38 cellular contexts compared by ENCODE assay signal in genomic region chr9:135716045-135716444, GRCh38. TPM values are rescaled to one million over a fixed set of nuclear protein-coding genes. Genes with fewer than 3 reads are reported as not detected.
"Had no signal": no experiment of that assay in that cellular context is flagged by ENCODE, and none has a peak within 500 bp of the region (broad histone marks: within the 10 kb centered on the region; RNA-seq: fewer than 3 reads in every experiment).

No MANE protein-coding gene starts in this region.

- H3K4me3 ChIP-seq: adrenal gland, Peyer's patch, SJSA1 had no signal

- H3K36me3 ChIP-seq: adrenal gland, Peyer's patch, SJSA1 had no signal

- H3K27me3 ChIP-seq: Peyer's patch had no signal

- ATAC-seq: activated naive CD4-positive, alpha-beta T cell treated with anti-CD3 and anti-CD28 coated beads, Interleukin-2, amount 50 U/mL, for 72 hours; activated T-cell treated with anti-CD3 and anti-CD28 coated beads, Interleukin-2, amount 50 U/mL, for 4 hours had no signal

- H3K9me3 ChIP-seq: adrenal gland, Peyer's patch, SJSA1 had no signal

- FAIRE-seq: bronchial epithelial cell, colon had no signal

- H3K27ac ChIP-seq: adrenal gland, Peyer's patch, SJSA1, VCaP had no signal

- DNase-seq: activated B cell treated with CpG ODN at 0.5 μM for 24 hours; activated CD4-positive, alpha-beta memory T cell treated with anti-CD3 and anti-CD28 coated beads for 36 hours; activated CD4-positive, alpha-beta T cell treated with anti-CD3 and anti-CD28 coated beads for 4 hours; activated CD4-positive, alpha-beta T cell treated with anti-CD3 and anti-CD28 coated beads, Interleukin-2, amount 50 U/mL, for 1 hour; activated CD4-positive, CD25-positive, alpha-beta regulatory T cell treated with anti-CD3 and anti-CD28 coated beads, Interleukin-2, amount 50 U/mL, for 72 hours; activated CD8-positive, alpha-beta memory T cell treated with anti-CD3 and anti-CD28 coated beads, Interleukin-2, amount 50 U/mL, for 4 hours; activated gamma-delta T cell treated with Interleukin-2 at 50 U/mL for 16 hours; activated naive CD4-positive, alpha-beta T cell treated with anti-CD3 and anti-CD28 coated beads for 36 hours; activated T-cell treated with anti-CD3 and anti-CD28 coated beads for 4 hours; activated T-cell treated with anti-CD3 and anti-CD28 coated beads, Interleukin-2, amount 50 U/mL, for 4 hours; adrenal gland; caudate nucleus; cerebellar nuclear complex; Karpas-422; NCI-H1105; NCI-H1417 treated with DMSO at 0.1 percent for 48 hours; NCI-H187 treated with DMSO at 0.1 percent for 48 hours; NCI-H2081; NCI-H2171 treated with DMSO at 0.1 percent for 48 hours; NCI-H2227 treated with DMSO at 0.1 percent for 48 hours; NCI-H446; NCI-H524; NCI-H69; NCI-H82; Peyer's patch; RPMI8226; SHP77 treated with DMSO at 0.1 percent for 48 hours; SW 1271; T-helper 1 cell; T-helper 2 cell; T-helper 9 cell had no signal

- H3K4me1 ChIP-seq: adrenal gland, Peyer's patch, SJSA1 had no signal

RNA-seq across cellular contexts. Expression of gene KCNT1, which starts 14.1 kb away (rescaled TPM):
- total RNA-seq: activated B cell treated with CpG ODN at 0.5 μM for 24 hours; activated CD4-positive, alpha-beta memory T cell treated with anti-CD3 and anti-CD28 coated beads for 36 hours; activated naive CD4-positive, alpha-beta T cell treated with anti-CD3 and anti-CD28 coated beads for 36 hours; activated naive CD4-positive, alpha-beta T cell treated with anti-CD3 and anti-CD28 coated beads, Interleukin-2, amount 50 U/mL, for 72 hours; activated T-helper 1 cell treated with anti-CD3 and anti-CD28 coated beads, Interleukin-12 subunit alpha, Interleukin-12 subunit beta, Interleukin-2, Interleukin-4 antibody, amounts not matched to agents 30 ng/mL and 10 ng/mL and 1 ng/mL, durations not matched to agents 14 hours and 24 hours and 36 hours; bronchial epithelial cell; MCF 10A; SJSA1 had no signal

RNA-seq across cellular contexts. Expression of gene SOHLH1, which starts 16.8 kb away (rescaled TPM):
- total RNA-seq: activated B cell treated with CpG ODN at 0.5 μM for 24 hours; activated CD4-positive, alpha-beta memory T cell treated with anti-CD3 and anti-CD28 coated beads for 36 hours; activated naive CD4-positive, alpha-beta T cell treated with anti-CD3 and anti-CD28 coated beads for 36 hours; activated naive CD4-positive, alpha-beta T cell treated with anti-CD3 and anti-CD28 coated beads, Interleukin-2, amount 50 U/mL, for 72 hours; activated T-cell treated with anti-CD3 and anti-CD28 coated beads, Interleukin-2, amount 50 U/mL, for 4 hours; activated T-helper 1 cell treated with anti-CD3 and anti-CD28 coated beads, Interleukin-12 subunit alpha, Interleukin-12 subunit beta, Interleukin-2, Interleukin-4 antibody, amounts not matched to agents 30 ng/mL and 10 ng/mL and 1 ng/mL, durations not matched to agents 14 hours and 24 hours and 36 hours; adrenal gland; bronchial epithelial cell; MCF 10A; Peyer's patch; SJSA1 had no signal
- polyA plus RNA-seq: adrenal gland had no signal

RNA-seq across cellular contexts. Expression of gene LCN9, which starts 52.9 kb away (rescaled TPM):
- total RNA-seq: activated B cell treated with CpG ODN at 0.5 μM for 24 hours; activated CD4-positive, alpha-beta memory T cell treated with anti-CD3 and anti-CD28 coated beads for 36 hours; activated naive CD4-positive, alpha-beta T cell treated with anti-CD3 and anti-CD28 coated beads for 36 hours; activated naive CD4-positive, alpha-beta T cell treated with anti-CD3 and anti-CD28 coated beads, Interleukin-2, amount 50 U/mL, for 72 hours; activated T-cell treated with anti-CD3 and anti-CD28 coated beads, Interleukin-2, amount 50 U/mL, for 4 hours; activated T-helper 1 cell treated with anti-CD3 and anti-CD28 coated beads, Interleukin-12 subunit alpha, Interleukin-12 subunit beta, Interleukin-2, Interleukin-4 antibody, amounts not matched to agents 30 ng/mL and 10 ng/mL and 1 ng/mL, durations not matched to agents 14 hours and 24 hours and 36 hours; adrenal gland; bronchial epithelial cell; MCF 10A; Peyer's patch; SJSA1 had no signal
- polyA plus RNA-seq: adrenal gland had no signal
